ENCODE assay signal across 9 cellular contexts in the genomic region with DNA sequence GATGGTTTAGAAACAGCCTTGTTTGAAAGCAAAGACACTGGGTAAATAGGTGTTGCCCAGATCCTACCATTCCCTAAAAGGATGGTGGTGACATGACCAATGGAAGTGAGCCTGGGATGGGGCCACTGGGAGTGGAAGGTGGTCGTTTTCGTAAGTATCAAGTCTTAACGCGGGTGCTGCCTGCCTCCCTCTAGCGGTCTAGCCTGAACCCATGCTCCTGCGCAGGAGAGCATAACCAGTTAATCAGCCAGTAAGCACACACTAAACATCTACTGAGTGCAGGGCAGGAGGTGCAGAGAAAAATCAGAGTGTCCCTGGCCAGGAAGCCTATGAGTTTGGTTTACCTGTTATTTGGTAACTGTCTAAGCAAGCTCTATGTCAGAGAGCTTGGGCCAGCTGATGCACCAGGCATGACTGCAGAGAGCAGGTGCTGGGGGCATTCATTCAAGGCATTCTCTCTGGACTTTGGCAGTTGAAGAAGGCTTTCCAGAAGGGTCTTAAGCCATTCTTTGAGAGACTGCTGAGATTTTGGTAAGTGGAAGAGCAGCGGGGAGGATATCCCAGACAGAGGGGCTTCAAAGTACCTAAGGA. TPM values are rescaled to one million over a fixed set of nuclear protein-coding genes. Genes with fewer than 3 reads are reported as not detected.
DNase-seq lines count a peak whose midpoint lies in the region; ATAC-seq, FAIRE-seq and TF ChIP-seq lines count a peak whose summit lies in the region.
"Had no signal": no experiment of that assay in that cellular context is flagged by ENCODE, and none has a peak within 500 bp of the region (broad histone marks: within the 10 kb centered on the region; RNA-seq: fewer than 3 reads in every experiment).

No MANE protein-coding gene starts in this region.

- no peaks in the 10 kb centered on the region for H3K9me3 ChIP-seq in heart right ventricle

- FAIRE-seq in GM19239 (lab: Jason Lieb, UNC) = no peak

- WGBS in heart right ventricle, 2 donors = 21 to 24% methylated on average over 7 of the region's 7 CpGs

- peaks cover 0 to 11% (median 0%) of the 10 kb centered on the region in 9 donors for H3K4me1 ChIP-seq in heart right ventricle

- H3K27ac Mint-ChIP-seq in stimulated activated memory B cell treated with anti-CD40 and anti-IgM and Interleukin-4, amounts not matched to agents 10 μg/mL and 1 μg/mL and 100 μg/mL, for 72 hours = no peak overlapping the region
- no peak overlapping the region for H3K27ac Mint-ChIP-seq in activated T-helper 1 cell treated with anti-CD3 and anti-CD28 coated beads, Interleukin-12 subunit alpha, Interleukin-12 subunit beta, Interleukin-2, Interleukin-4 antibody, amounts not matched to agents 30 ng/mL and 10 ng/mL and 1 ng/mL, durations not matched to agents 14 hours and 24 hours and 36 hours

- peaks cover 10% of the 10 kb centered on the region for H3K4me1 Mint-ChIP-seq in stimulated activated memory B cell treated with anti-CD40 and anti-IgM and Interleukin-4, amounts not matched to agents 10 μg/mL and 1 μg/mL and 100 μg/mL, for 72 hours
- no peaks in the 10 kb centered on the region for H3K4me1 Mint-ChIP-seq in activated T-helper 1 cell treated with anti-CD3 and anti-CD28 coated beads, Interleukin-12 subunit alpha, Interleukin-12 subunit beta, Interleukin-2, Interleukin-4 antibody, amounts not matched to agents 30 ng/mL and 10 ng/mL and 1 ng/mL, durations not matched to agents 14 hours and 24 hours and 36 hours (ENCODE audit: low read depth)

- no peaks in the 10 kb centered on the region for H3K36me3 ChIP-seq in heart right ventricle

- H3K27me3 ChIP-seq in heart right ventricle = no peaks in the 10 kb centered on the region

- ATAC-seq in heart right ventricle (peak in 5 of 8 donors; percentile 17 to 59 (median 50)), GM21423 (IDR thresholded peaks at IDR 0.05; ENCODE audit: unreplicated experiment) (no peak)
- ATAC-seq in stimulated activated memory B cell treated with anti-CD40 and anti-IgM and Interleukin-4, amounts not matched to agents 10 μg/mL and 1 μg/mL and 100 μg/mL, for 72 hours = peak; percentile 54

- peak; percentile 30 for DNase-seq in stimulated activated CD4-positive, alpha-beta T cell treated with anti-CD3 and anti-CD28 coated beads, Interleukin-15, amount 100 ng/mL, for 24 hours
- DNase-seq in stimulated activated CD4-positive, alpha-beta T cell treated with anti-CD3 and anti-CD28 coated beads, Interleukin-12 subunit alpha, Interleukin-12 subunit beta, amount 100 ng/mL, for 4 hours = no peak
- DNase-seq in activated CD4-positive, alpha-beta T cell treated with anti-CD3 and anti-CD28 coated beads, Interleukin-2, amount 50 U/mL, for 48 hours = peak; percentile 9 to 32
- DNase-seq in heart right ventricle (no peak), GM19239 (ENCODE audit: insufficient read length, low spot score) (no peak)
- DNase-seq in activated T-helper 1 cell treated with anti-CD3 and anti-CD28 coated beads, Interleukin-12 subunit alpha, Interleukin-12 subunit beta, Interleukin-2, Interleukin-4 antibody, amounts not matched to agents 30 ng/mL and 10 ng/mL and 1 ng/mL, durations not matched to agents 14 hours and 24 hours and 36 hours (ENCODE audit: low spot score) = no peak
- DNase-seq: activated T-cell treated with anti-CD3 and anti-CD28 coated beads, Interleukin-2, amount 50 U/mL, for 4 hours had no signal

- H3K27ac ChIP-seq in heart right ventricle = no peak overlapping the region

- no peaks in the 10 kb centered on the region for H3K9me3 Mint-ChIP-seq in stimulated activated memory B cell treated with anti-CD40 and anti-IgM and Interleukin-4, amounts not matched to agents 10 μg/mL and 1 μg/mL and 100 μg/mL, for 72 hours
- H3K9me3 Mint-ChIP-seq in activated T-helper 1 cell treated with anti-CD3 and anti-CD28 coated beads, Interleukin-12 subunit alpha, Interleukin-12 subunit beta, Interleukin-2, Interleukin-4 antibody, amounts not matched to agents 30 ng/mL and 10 ng/mL and 1 ng/mL, durations not matched to agents 14 hours and 24 hours and 36 hours = no peaks in the 10 kb centered on the region
- H3K9me3 Mint-ChIP-seq: activated T-cell treated with anti-CD3 and anti-CD28 coated beads, Interleukin-2, amount 50 U/mL, for 4 hours had no signal

- H3K4me3 ChIP-seq in heart right ventricle = no peak overlapping the region

- TF ChIP-seq CTCF in heart right ventricle (IDR thresholded peaks at IDR 0.05) = peak in 7 of 9 donors; percentile 27 to 52 (median 39)

- intact Hi-C loops in heart right ventricle (cut with DNase I) = no loop called here
- intact Hi-C loops in activated T-helper 1 cell treated with anti-CD3 and anti-CD28 coated beads, Interleukin-12 subunit alpha, Interleukin-12 subunit beta, Interleukin-2, Interleukin-4 antibody, amounts not matched to agents 30 ng/mL and 10 ng/mL and 1 ng/mL, durations not matched to agents 14 hours and 24 hours and 36 hours (cut with micrococcal nuclease) = no loop called here

- H3K36me3 Mint-ChIP-seq in stimulated activated memory B cell treated with anti-CD40 and anti-IgM and Interleukin-4, amounts not matched to agents 10 μg/mL and 1 μg/mL and 100 μg/mL, for 72 hours = no peaks in the 10 kb centered on the region
- H3K36me3 Mint-ChIP-seq in activated T-helper 1 cell treated with anti-CD3 and anti-CD28 coated beads, Interleukin-12 subunit alpha, Interleukin-12 subunit beta, Interleukin-2, Interleukin-4 antibody, amounts not matched to agents 30 ng/mL and 10 ng/mL and 1 ng/mL, durations not matched to agents 14 hours and 24 hours and 36 hours (ENCODE audit: low read depth) = no peaks in the 10 kb centered on the region

- H3K27me3 Mint-ChIP-seq in stimulated activated memory B cell treated with anti-CD40 and anti-IgM and Interleukin-4, amounts not matched to agents 10 μg/mL and 1 μg/mL and 100 μg/mL, for 72 hours = peaks cover 38% of the 10 kb centered on the region
- peaks cover 11% of the 10 kb centered on the region for H3K27me3 Mint-ChIP-seq in activated T-helper 1 cell treated with anti-CD3 and anti-CD28 coated beads, Interleukin-12 subunit alpha, Interleukin-12 subunit beta, Interleukin-2, Interleukin-4 antibody, amounts not matched to agents 30 ng/mL and 10 ng/mL and 1 ng/mL, durations not matched to agents 14 hours and 24 hours and 36 hours (ENCODE audit: insufficient read depth)

- H3K4me3 Mint-ChIP-seq in stimulated activated memory B cell treated with anti-CD40 and anti-IgM and Interleukin-4, amounts not matched to agents 10 μg/mL and 1 μg/mL and 100 μg/mL, for 72 hours = no peak overlapping the region
- no peak overlapping the region for H3K4me3 Mint-ChIP-seq in activated T-helper 1 cell treated with anti-CD3 and anti-CD28 coated beads, Interleukin-12 subunit alpha, Interleukin-12 subunit beta, Interleukin-2, Interleukin-4 antibody, amounts not matched to agents 30 ng/mL and 10 ng/mL and 1 ng/mL, durations not matched to agents 14 hours and 24 hours and 36 hours
- H3K4me3 Mint-ChIP-seq: activated T-cell treated with anti-CD3 and anti-CD28 coated beads, Interleukin-2, amount 50 U/mL, for 4 hours had no signal

RNA-seq across cellular contexts. Expression of a gene that starts 0.9 kb away (rescaled TPM):
- total RNA-seq in heart right ventricle = 1 to 10 TPM in 9 of 10 donors, under 1 TPM in 1; 0.87 to 4.8 (median 2.7) TPM
- polyA plus RNA-seq in heart right ventricle = 10 to 100 TPM in 1 of 2 donors, under 1 TPM in 1; 0.74 to 13.7 TPM
- total RNA-seq in activated T-helper 1 cell treated with anti-CD3 and anti-CD28 coated beads, Interleukin-12 subunit alpha, Interleukin-12 subunit beta, Interleukin-2, Interleukin-4 antibody, amounts not matched to agents 30 ng/mL and 10 ng/mL and 1 ng/mL, durations not matched to agents 14 hours and 24 hours and 36 hours = 0.73 and 1.0 TPM in 2 replicates

Comparison
In these comparisons a context has a peak if more than half of its experiments do, and no peak if none do; other contexts are left out.
1. DNase-seq: peak in stimulated activated CD4-positive, alpha-beta T cell treated with anti-CD3 and anti-CD28 coated beads, Interleukin-15, amount 100 ng/mL, for 24 hours (single experiment) and activated CD4-positive, alpha-beta T cell treated with anti-CD3 and anti-CD28 coated beads, Interleukin-2, amount 50 U/mL, for 48 hours (2 of 2); none in stimulated activated CD4-positive, alpha-beta T cell treated with anti-CD3 and anti-CD28 coated beads, Interleukin-12 subunit alpha, Interleukin-12 subunit beta, amount 100 ng/mL, for 4 hours (single experiment), heart right ventricle (0 of 2), activated T-helper 1 cell treated with anti-CD3 and anti-CD28 coated beads, Interleukin-12 subunit alpha, Interleukin-12 subunit beta, Interleukin-2, Interleukin-4 antibody, amounts not matched to agents 30 ng/mL and 10 ng/mL and 1 ng/mL, durations not matched to agents 14 hours and 24 hours and 36 hours (single experiment) and GM19239 (single experiment).